Comparison of ENCODE assay signal across 1 cellular context in the genomic region with DNA sequence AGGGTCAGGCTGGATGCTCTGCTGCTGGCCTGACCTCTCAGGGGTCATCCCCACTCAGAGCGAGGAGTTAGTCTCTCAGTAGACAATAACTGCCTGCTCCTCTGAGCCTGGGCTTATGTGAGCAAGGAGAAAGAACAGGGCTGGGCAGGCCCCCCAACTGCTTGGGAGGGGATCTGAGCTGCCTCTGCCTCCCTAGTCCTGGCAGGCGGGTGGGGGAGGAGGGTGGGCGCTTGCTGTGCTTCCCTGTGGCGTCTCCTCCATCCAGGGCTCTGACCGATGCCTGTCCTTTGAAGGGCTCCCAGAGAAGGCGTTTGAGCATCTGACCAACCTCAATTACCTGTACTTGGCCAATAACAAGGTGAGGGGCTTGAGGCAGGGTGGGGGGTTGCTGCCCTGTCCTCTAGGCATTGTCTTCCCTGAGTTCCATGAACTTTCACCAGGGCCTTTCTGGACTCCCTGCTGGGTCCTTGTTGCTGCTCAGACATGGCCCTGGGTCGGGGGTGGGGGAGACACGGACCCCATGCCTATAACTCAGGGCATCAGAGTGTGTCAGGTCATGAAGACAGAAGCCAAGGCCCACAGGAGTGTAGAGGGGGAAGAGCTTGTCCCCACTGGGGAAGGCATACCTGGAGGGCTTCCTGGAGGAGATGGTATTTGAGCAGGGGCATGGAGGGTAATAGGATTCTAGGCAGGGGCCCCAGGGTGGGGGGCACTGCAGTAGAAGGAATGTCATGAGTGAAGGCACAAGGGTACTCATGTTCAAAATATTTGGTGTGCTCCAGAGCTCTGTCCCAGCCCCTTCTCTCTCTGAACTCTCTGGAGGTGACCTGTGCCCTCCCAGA.
TF ChIP-seq lines count a peak whose summit lies in the region.

No MANE protein-coding gene starts in this region.

TF ChIP-seq in HepG2, 621 proteins besides CTCF, POLR2A, EP300 and RAD21:
- TF ChIP-seq SP2 (CRISPR knock-in tag; IDR thresholded peaks at IDR 0.05): no peak
- TF ChIP-seq, protein P1, sequence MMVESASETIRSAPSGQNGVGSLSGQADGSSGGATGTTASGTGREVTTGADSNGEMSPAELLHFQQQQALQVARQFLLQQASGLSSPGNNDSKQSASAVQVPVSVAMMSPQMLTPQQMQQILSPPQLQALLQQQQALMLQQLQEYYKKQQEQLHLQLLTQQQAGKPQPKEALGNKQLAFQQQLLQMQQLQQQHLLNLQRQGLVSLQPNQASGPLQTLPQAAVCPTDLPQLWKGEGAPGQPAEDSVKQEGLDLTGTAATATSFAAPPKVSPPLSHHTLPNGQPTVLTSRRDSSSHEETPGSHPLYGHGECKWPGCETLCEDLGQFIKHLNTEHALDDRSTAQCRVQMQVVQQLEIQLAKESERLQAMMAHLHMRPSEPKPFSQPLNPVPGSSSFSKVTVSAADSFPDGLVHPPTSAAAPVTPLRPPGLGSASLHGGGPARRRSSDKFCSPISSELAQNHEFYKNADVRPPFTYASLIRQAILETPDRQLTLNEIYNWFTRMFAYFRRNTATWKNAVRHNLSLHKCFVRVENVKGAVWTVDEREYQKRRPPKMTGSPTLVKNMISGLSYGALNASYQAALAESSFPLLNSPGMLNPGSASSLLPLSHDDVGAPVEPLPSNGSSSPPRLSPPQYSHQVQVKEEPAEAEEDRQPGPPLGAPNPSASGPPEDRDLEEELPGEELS (CRISPR knock-in tag; IDR thresholded peaks at IDR 0.05): no peak
- no peak for TF ChIP-seq SMAD3 (CRISPR knock-in tag; IDR thresholded peaks at IDR 0.05)
- no peak for TF ChIP-seq ZNF75D (CRISPR knock-in tag; IDR thresholded peaks at IDR 0.05; ENCODE audit: borderline replicate concordance)
- TF ChIP-seq ZNF501 (CRISPR knock-in tag; IDR thresholded peaks at IDR 0.05): no peak
- TF ChIP-seq ZNF816 (CRISPR knock-in tag; IDR thresholded peaks at IDR 0.05; ENCODE audit: borderline replicate concordance): no peak
- TF ChIP-seq NFRKB (IDR thresholded peaks at IDR 0.05): no peak
- 0 out of 2 replicates have a peak, but pooled peaks have one; percentile 18 for TF ChIP-seq ZMYM3 (CRISPR knock-in tag; IDR thresholded peaks at IDR 0.05)
- TF ChIP-seq SRSF4 (IDR thresholded peaks at IDR 0.05; ENCODE audit: low read depth, low read length, poor library complexity, severe bottlenecking): no peak
- no peak for TF ChIP-seq ATM (IDR thresholded peaks at IDR 0.05; ENCODE audit: borderline replicate concordance)
- peak; percentile 60 for TF ChIP-seq ZFP36 (IDR thresholded peaks at IDR 0.05; ENCODE audit: borderline replicate concordance, low read depth, low read length, partially characterized antibody)
- TF ChIP-seq ZNF652 (CRISPR knock-in tag; IDR thresholded peaks at IDR 0.05; ENCODE audit: borderline replicate concordance, low read depth): no peak
